Comparison of ENCODE assay signal across 11 cellular contexts in genomic region chr1:40662864-40663263, GRCh38. TPM values are rescaled to one million over a fixed set of nuclear protein-coding genes. Genes with fewer than 3 reads are reported as not detected.
DNase-seq lines count a peak whose midpoint lies in the region; ATAC-seq and TF ChIP-seq lines count a peak whose summit lies in the region.
"Had no signal": no experiment of that assay in that cellular context is flagged by ENCODE, and none has a peak within 500 bp of the region (broad histone marks: within the 10 kb centered on the region; RNA-seq: fewer than 3 reads in every experiment).

No MANE protein-coding gene starts in this region.

- CTCF ChIA-PET in Calu3 (lab: Charles Lee), result no interaction called here

- H3K9ac ChIP-seq in DND-41 (ENCODE audit: low read depth, low read length) (peak overlapping the region; percentile 46), mucosa of rectum (ENCODE audit: low read depth in 1 of 2, low read length in 2 of 2) (no peak overlapping the region)

- H3K9me3 Mint-ChIP-seq in Calu3 (ENCODE audit: low read depth, unreplicated experiment), result no peaks in the 10 kb centered on the region

- H3K4me1 ChIP-seq in DND-41 (ENCODE audit: insufficient read depth, low read length), result peaks cover 57% of the 10 kb centered on the region
- H3K4me1 ChIP-seq in mucosa of rectum (ENCODE audit: control insufficient read depth in 2 of 2, insufficient read depth in 2 of 2, low read length in 2 of 2), result peaks cover 3 to 9% of the 10 kb centered on the region in 2 donors

- TF ChIP-seq CTCF in DND-41 (IDR thresholded peaks at IDR 0.05; ENCODE audit: borderline replicate concordance, extremely low read depth, low read length, poor library complexity, severe bottlenecking) (no peak), Calu3 (IDR thresholded peaks at IDR 0.05; ENCODE audit: unreplicated experiment) (no peak)

- H3K4me3 ChIP-seq in DND-41 (ENCODE audit: low read depth in 1 of 2, low read length in 2 of 2) (peak overlapping the region in 1 of 2 experiments; percentile 81; a peak in 2 of 4 replicates), mucosa of rectum (ENCODE audit: low read length in 2 of 2) (no peak overlapping the region)
- H3K4me3 ChIP-seq: GM12878, spleen had no signal

- no peaks in the 10 kb centered on the region for H3K36me3 Mint-ChIP-seq in Calu3 (ENCODE audit: insufficient read depth, unreplicated experiment)

- H4K20me1 ChIP-seq in DND-41 (ENCODE audit: insufficient read depth, low read length), result peaks cover 43% of the 10 kb centered on the region

- H3K36me3 ChIP-seq in DND-41 (ENCODE audit: insufficient read depth, low read length), result no peaks in the 10 kb centered on the region
- peaks cover 0 to 4% of the 10 kb centered on the region in 2 donors for H3K36me3 ChIP-seq in mucosa of rectum (ENCODE audit: control insufficient read depth in 2 of 2, insufficient read depth in 2 of 2, low read length in 2 of 2)
- H3K36me3 ChIP-seq: spleen had no signal

- H3K27ac Mint-ChIP-seq in Calu3 (ENCODE audit: unreplicated experiment), result no peak overlapping the region

- intact Hi-C loops in left cardiac atrium (cut with DNase I), result no loop called here
- intact Hi-C loops in Calu3 (cut with micrococcal nuclease; ENCODE audit: unreplicated experiment), result no loop called here

- H3K79me2 ChIP-seq in DND-41 (ENCODE audit: insufficient read depth, low read length), result peaks cover 17% of the 10 kb centered on the region

- DNase-seq in DND-41, result peak; percentile 57
- DNase-seq in HT1080 (ENCODE audit: low read depth), result peak; percentile 75
- DNase-seq in activated T-cell treated with anti-CD3 and anti-CD28 coated beads, Interleukin-2, amount 50 U/mL, for 48 hours, result peak; percentile 51 to 60
- DNase-seq in left cardiac atrium, result no peak
- no peak for DNase-seq in GOT3 (lab: John Stamatoyannopoulos, UW)
- no peak for DNase-seq in Calu3
- DNase-seq: MM.1S, spleen had no signal

- H3K27ac ChIP-seq in DND-41 (ENCODE audit: low read length) (peak overlapping the region; percentile 94), mucosa of rectum (ENCODE audit: low read depth in 2 of 2, low read length in 2 of 2) (peak overlapping the region; percentile 23 to 42)

- peak overlapping the region; percentile 95 for H3K4me2 ChIP-seq in DND-41 (ENCODE audit: insufficient read depth, low read length)

- no TSS peak for BruUV-seq in Calu3 (replicated peaks; lab: Mats Ljungman, UMichigan)

- H3K9me3 ChIP-seq in DND-41 (ENCODE audit: insufficient read depth, low read length, severe bottlenecking) (no peaks in the 10 kb centered on the region), mucosa of rectum (ENCODE audit: control insufficient read depth in 2 of 2, low read length in 2 of 2) (no peaks in the 10 kb centered on the region)
- H3K9me3 ChIP-seq: spleen had no signal

- no peaks in the 10 kb centered on the region for H3K27me3 Mint-ChIP-seq in Calu3 (ENCODE audit: unreplicated experiment)

- no peak overlapping the region for H3K4me3 Mint-ChIP-seq in Calu3 (ENCODE audit: low read depth, unreplicated experiment)

- peaks cover 28% of the 10 kb centered on the region for H3K4me1 Mint-ChIP-seq in Calu3 (ENCODE audit: low read depth, unreplicated experiment)

- no peaks in the 10 kb centered on the region for H3K27me3 ChIP-seq in DND-41 (ENCODE audit: insufficient read depth, low read length, poor library complexity)
- no peaks in the 10 kb centered on the region for H3K27me3 ChIP-seq in mucosa of rectum (ENCODE audit: control insufficient read depth in 2 of 2, insufficient read depth in 2 of 2, low read length in 2 of 2)
- H3K27me3 ChIP-seq: spleen had no signal

- no peak overlapping the region for H2AFZ ChIP-seq in DND-41 (ENCODE audit: low read depth, low read length)

- ATAC-seq in DND-41 (ENCODE audit: insufficient read depth, low read depth) (peak; percentile 31), left cardiac atrium (no peak), HG02678 (IDR thresholded peaks at IDR 0.05; ENCODE audit: unreplicated experiment) (no peak)
- ATAC-seq: GM12878 had no signal

RNA-seq across cellular contexts. Expression of gene RIMS3, which starts 2.6 kb away (rescaled TPM):
- 0.23 and 0.57 TPM in 2 replicates for total RNA-seq in HT1080 (2014; rRNA removed; shearing (Covaris generic))
- 0.29 and 0.86 TPM in 2 replicates for polyA plus RNA-seq in HT1080 (2015; cell fraction: cytosol; rRNA removed)
- polyA plus RNA-seq in HT1080 (2015; cell fraction: nucleus; rRNA removed), result 0.95 and 1.2 TPM in 2 replicates
- total RNA-seq in left cardiac atrium (1 to 10 TPM; 2.9 to 3.6 TPM), Calu3 (2022) (0.81 and 1.3 TPM in 2 replicates)

RNA-seq across cellular contexts. Expression of gene NFYC, which starts 28.6 kb away (rescaled TPM):
- total RNA-seq in HT1080 (2014; rRNA removed; shearing (Covaris generic)), result 35.8 and 54.1 TPM in 2 replicates
- polyA plus RNA-seq in HT1080 (2015; cell fraction: cytosol; rRNA removed), result 58.3 and 61.4 TPM in 2 replicates
- 63.6 and 68.0 TPM in 2 replicates for polyA plus RNA-seq in HT1080 (2015; cell fraction: nucleus; rRNA removed)
- 10 to 100 TPM; 60.1 to 71.1 TPM for total RNA-seq in left cardiac atrium
- total RNA-seq in Calu3 (2022), result 65.5 and 66.0 TPM in 2 replicates

Comparison
In these comparisons a context has a peak if more than half of its experiments do, and no peak if none do; other contexts are left out.
1. DNase-seq: peak in DND-41 (single experiment), HT1080 (single experiment) and activated T-cell treated with anti-CD3 and anti-CD28 coated beads, Interleukin-2, amount 50 U/mL, for 48 hours (2 of 2); none in left cardiac atrium (single experiment), GOT3 (single experiment) and Calu3 (single experiment).